Comparison of ENCODE assay signal across 9 cellular contexts in the genomic region with DNA sequence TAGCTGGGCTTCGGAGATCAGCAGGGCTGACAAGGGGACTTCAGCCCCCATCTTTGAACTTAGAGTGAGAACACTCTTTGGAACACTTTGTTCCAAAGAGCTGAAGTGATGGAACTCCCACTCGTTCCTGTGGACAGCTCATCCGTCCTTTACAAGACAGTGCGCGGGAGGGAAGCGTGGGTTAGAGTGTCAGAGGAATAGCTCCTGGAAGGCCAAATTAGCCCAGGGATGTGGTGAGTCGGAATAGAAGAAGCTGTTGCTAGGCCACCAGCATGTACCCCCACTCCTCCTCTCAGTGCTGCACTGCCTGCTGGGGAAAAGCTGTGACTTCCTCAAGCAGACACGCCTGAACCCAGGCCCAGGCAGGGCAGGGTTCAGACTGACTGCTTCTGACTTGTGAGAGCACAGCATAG. TPM values are rescaled to one million over a fixed set of nuclear protein-coding genes. Genes with fewer than 3 reads are reported as not detected.
DNase-seq lines count a peak whose midpoint lies in the region; ATAC-seq and TF ChIP-seq lines count a peak whose summit lies in the region.
"Had no signal": no experiment of that assay in that cellular context is flagged by ENCODE, and none has a peak within 500 bp of the region (broad histone marks: within the 10 kb centered on the region; RNA-seq: fewer than 3 reads in every experiment).

No MANE protein-coding gene starts in this region.

- no peaks in the 10 kb centered on the region for H3K27me3 Mint-ChIP-seq in activated CD4-positive, alpha-beta T cell treated with anti-CD3 and anti-CD28 coated beads, Interleukin-2, amount 10 ng/mL, durations not matched to agents 7 days and 5 days
- H3K27me3 Mint-ChIP-seq in CD14-positive monocyte (ENCODE audit: low read depth in 3 of 3) = peaks cover 0 to 1% (median 0%) of the 10 kb centered on the region in 3 donors

- intact Hi-C loops in CD14-positive monocyte (cut with micrococcal nuclease) = loop anchor here (5.0 kb wide), 1 partner anchor 50 kb away; no protein-coding TSS in a partner anchor

- peaks cover 19% of the 10 kb centered on the region for H3K36me3 Mint-ChIP-seq in activated CD4-positive, alpha-beta T cell treated with anti-CD3 and anti-CD28 coated beads, Interleukin-2, amount 10 ng/mL, durations not matched to agents 7 days and 5 days (ENCODE audit: low read depth)
- peaks cover 17 to 19% of the 10 kb centered on the region in 2 donors for H3K36me3 Mint-ChIP-seq in CD14-positive monocyte

- H3K27ac Mint-ChIP-seq in activated CD4-positive, alpha-beta T cell treated with anti-CD3 and anti-CD28 coated beads, Interleukin-2, amount 10 ng/mL, durations not matched to agents 7 days and 5 days = peak overlapping the region; percentile 54
- H3K27ac Mint-ChIP-seq in CD14-positive monocyte = peak overlapping the region in 2 of 7 donors; percentile 74 to 77

- no peak for ATAC-seq in activated CD4-positive, CD25-positive, alpha-beta regulatory T cell treated with anti-CD3 and anti-CD28 coated beads, Interleukin-2, amount 50 U/mL, for 24 hours

- CTCF ChIA-PET in activated CD4-positive, alpha-beta T cell treated with anti-CD3 and anti-CD28 coated beads, Interleukin-2, amount 10 ng/mL, durations not matched to agents 7 days and 5 days (lab: Charles Lee) = interaction anchor here (0.9 to 1.0 kb wide), 2 partner anchors 65 to 96 kb away, joined by 3 read pairs; no protein-coding TSS in a partner anchor

- POLR2A ChIA-PET in activated CD4-positive, alpha-beta T cell treated with anti-CD3 and anti-CD28 coated beads, Interleukin-2, amount 10 ng/mL, durations not matched to agents 7 days and 5 days (lab: Charles Lee) = no interaction called here

- H3K27ac ChIP-seq in temporal lobe (ENCODE audit: low read depth, low read length) (peak overlapping the region; percentile 92), substantia nigra (ENCODE audit: low read depth, low read length, poor library complexity, severe bottlenecking) (no peak overlapping the region)

- no peaks in the 10 kb centered on the region for H3K9me3 Mint-ChIP-seq in activated CD4-positive, alpha-beta T cell treated with anti-CD3 and anti-CD28 coated beads, Interleukin-2, amount 10 ng/mL, durations not matched to agents 7 days and 5 days
- peaks cover 0 to 2% (median 0%) of the 10 kb centered on the region in 7 donors for H3K9me3 Mint-ChIP-seq in CD14-positive monocyte
- H3K9me3 Mint-ChIP-seq: activated naive CD4-positive, alpha-beta T cell treated with anti-CD3 and anti-CD28 coated beads, Interleukin-2, amount 50 U/mL, for 72 hours had no signal

- H3K4me1 Mint-ChIP-seq in activated CD4-positive, alpha-beta T cell treated with anti-CD3 and anti-CD28 coated beads, Interleukin-2, amount 10 ng/mL, durations not matched to agents 7 days and 5 days = peaks cover 34% of the 10 kb centered on the region
- peaks cover 31% of the 10 kb centered on the region for H3K4me1 Mint-ChIP-seq in CD14-positive monocyte

- no peak for TF ChIP-seq CTCF in CD14-positive monocyte (IDR thresholded peaks at IDR 0.05)

- DNase-seq in activated CD4-positive, alpha-beta T cell treated with anti-CD3 and anti-CD28 coated beads, Interleukin-2, amount 10 ng/mL, durations not matched to agents 7 days and 5 days = peak; percentile 5
- no peak for DNase-seq in activated CD4-positive, alpha-beta T cell treated with anti-CD3 and anti-CD28 coated beads, Interleukin-2, amount 50 U/mL, for 4 hours
- DNase-seq in amniotic epithelial cell (ENCODE audit: low read depth) (peak; percentile 99), kidney tubule cell (ENCODE audit: low spot score) (peak; percentile 80), substantia nigra (lab: John Stamatoyannopoulos, UW) (no peak), CD14-positive monocyte (ENCODE audit: low spot score) (no peak)

- H3K4me3 Mint-ChIP-seq in activated CD4-positive, alpha-beta T cell treated with anti-CD3 and anti-CD28 coated beads, Interleukin-2, amount 10 ng/mL, durations not matched to agents 7 days and 5 days = no peak overlapping the region
- H3K4me3 Mint-ChIP-seq in CD14-positive monocyte = peak overlapping the region in 1 of 2 donors; percentile 35

RNA-seq across cellular contexts. Expression of a gene that starts 1.7 kb away (rescaled TPM):
- 1 to 10 TPM; 1.4 to 2.2 TPM for total RNA-seq in activated CD4-positive, alpha-beta T cell treated with anti-CD3 and anti-CD28 coated beads, Interleukin-2, amount 10 ng/mL, durations not matched to agents 7 days and 5 days
- 2.7 TPM for total RNA-seq in temporal lobe
- under 1 TPM; 0.69 to 0.71 TPM for polyA plus RNA-seq in CD14-positive monocyte

Comparison
In these comparisons a context has a peak if more than half of its experiments do, and no peak if none do; other contexts are left out.
1. DNase-seq: peak in activated CD4-positive, alpha-beta T cell treated with anti-CD3 and anti-CD28 coated beads, Interleukin-2, amount 10 ng/mL, durations not matched to agents 7 days and 5 days (single experiment), amniotic epithelial cell (single experiment) and kidney tubule cell (single experiment); none in activated CD4-positive, alpha-beta T cell treated with anti-CD3 and anti-CD28 coated beads, Interleukin-2, amount 50 U/mL, for 4 hours (0 of 2), substantia nigra (0 of 49) and CD14-positive monocyte (single experiment).